In genomic region chr5:141491323-141492167, GRCh38 we compare ENCODE assay signal across 8 cellular contexts. TPM values are rescaled to one million over a fixed set of nuclear protein-coding genes. Genes with fewer than 3 reads are reported as not detected.
DNase-seq lines count a peak whose midpoint lies in the region; ATAC-seq lines count a peak whose summit lies in the region.

No MANE protein-coding gene starts in this region.

- H3K4me1 ChIP-seq in effector memory CD4-positive, alpha-beta T cell (ENCODE audit: control insufficient read depth, insufficient read depth, low read length, poor library complexity, severe bottlenecking), result peaks cover 19% of the 10 kb centered on the region

- peaks cover 37% of the 10 kb centered on the region for H3K27me3 ChIP-seq in effector memory CD4-positive, alpha-beta T cell (replicated peaks; ENCODE audit: control insufficient read depth, insufficient read depth, low read length, poor library complexity, severe bottlenecking)

- no peak overlapping the region for H3K27ac ChIP-seq in effector memory CD4-positive, alpha-beta T cell (ENCODE audit: insufficient read depth, low read length, poor library complexity, severe bottlenecking)
- H3K27ac ChIP-seq in temporal lobe (ENCODE audit: low read depth, low read length), result peak overlapping the region; percentile 50

- no peak for DNase-seq in activated T-cell treated with anti-CD3 and anti-CD28 coated beads, Interleukin-2, amount 50 U/mL, for 24 hours
- no peak for DNase-seq in activated T-cell treated with anti-CD3 and anti-CD28 coated beads, Interleukin-2, amount 50 U/mL, for 48 hours
- DNase-seq in effector memory CD4-positive, alpha-beta T cell, result no peak
- DNase-seq in NCI-H524 (lab: John Stamatoyannopoulos, UW), result no peak
- DNase-seq in RPMI8226, result no peak

- H3K9me3 Mint-ChIP-seq in activated T-cell treated with anti-CD3 and anti-CD28 coated beads, Interleukin-2, amount 50 U/mL, for 24 hours, result no peaks in the 10 kb centered on the region

- ATAC-seq in HG03108 (IDR thresholded peaks at IDR 0.05; ENCODE audit: unreplicated experiment), result peak; percentile 19
- ATAC-seq in GM21423 (IDR thresholded peaks at IDR 0.05; ENCODE audit: unreplicated experiment), result no peak

- H3K27me3 Mint-ChIP-seq in activated T-cell treated with anti-CD3 and anti-CD28 coated beads, Interleukin-2, amount 50 U/mL, for 24 hours, result peaks cover 96% of the 10 kb centered on the region

- no peaks in the 10 kb centered on the region for H3K9me3 ChIP-seq in effector memory CD4-positive, alpha-beta T cell (ENCODE audit: control insufficient read depth, low read length)

- no peak overlapping the region for H3K27ac Mint-ChIP-seq in activated T-cell treated with anti-CD3 and anti-CD28 coated beads, Interleukin-2, amount 50 U/mL, for 24 hours

- peak overlapping the region; percentile 67 for H3K4me3 Mint-ChIP-seq in activated T-cell treated with anti-CD3 and anti-CD28 coated beads, Interleukin-2, amount 50 U/mL, for 24 hours

- no peaks in the 10 kb centered on the region for H3K36me3 ChIP-seq in effector memory CD4-positive, alpha-beta T cell (ENCODE audit: control insufficient read depth, insufficient read depth, low read length)

- peaks cover 15% of the 10 kb centered on the region for H3K4me1 Mint-ChIP-seq in activated T-cell treated with anti-CD3 and anti-CD28 coated beads, Interleukin-2, amount 50 U/mL, for 24 hours (ENCODE audit: low read depth)

- H3K4me3 ChIP-seq in effector memory CD4-positive, alpha-beta T cell (ENCODE audit: insufficient read depth, low read depth, low read length, poor library complexity, severe bottlenecking), result peak overlapping the region; percentile 20

- H3K36me3 Mint-ChIP-seq in activated T-cell treated with anti-CD3 and anti-CD28 coated beads, Interleukin-2, amount 50 U/mL, for 24 hours (ENCODE audit: low read depth), result no peaks in the 10 kb centered on the region

RNA-seq across cellular contexts. Expression of gene PCDHGC5, which starts 2.7 kb away (rescaled TPM):
- 4.7 TPM for total RNA-seq in temporal lobe

RNA-seq across cellular contexts. Expression of gene PCDHGC4, which starts 6.7 kb away (rescaled TPM):
- 87.3 TPM for total RNA-seq in temporal lobe

RNA-seq across cellular contexts. Expression of gene PCDHGC3, which starts 15.8 kb away (rescaled TPM):
- total RNA-seq in temporal lobe, result 45.7 TPM
